8 cellular contexts compared by ENCODE assay signal in genomic region chr17:81329279-81329926, GRCh38. TPM values are rescaled to one million over a fixed set of nuclear protein-coding genes. Genes with fewer than 3 reads are reported as not detected.
DNase-seq lines count a peak whose midpoint lies in the region; TF ChIP-seq lines count a peak whose summit lies in the region.

No MANE protein-coding gene starts in this region.

- H4K20me1 ChIP-seq in hepatocyte (ENCODE audit: insufficient read depth, poor library complexity, severe bottlenecking) = no peaks in the 10 kb centered on the region

- H3K4me3 Mint-ChIP-seq in Caco-2 (ENCODE audit: unreplicated experiment) = peak overlapping the region; percentile 74
- H3K4me3 Mint-ChIP-seq in T-helper 2 cell treated with Interferon-gamma antibody and Interleukin-4, amounts not matched to agents 5 μg/mL and 100 μg/mL, for 36 hours = no peak overlapping the region

- H3K9me3 Mint-ChIP-seq in Caco-2 (ENCODE audit: unreplicated experiment) = no peaks in the 10 kb centered on the region
- H3K9me3 Mint-ChIP-seq in T-helper 2 cell treated with Interferon-gamma antibody and Interleukin-4, amounts not matched to agents 5 μg/mL and 100 μg/mL, for 36 hours = no peaks in the 10 kb centered on the region

- H3K4me1 ChIP-seq in Caco-2 (peaks cover 55% of the 10 kb centered on the region), hepatocyte (ENCODE audit: insufficient read depth) (peaks cover 48% of the 10 kb centered on the region)

- no peaks in the 10 kb centered on the region for H3K79me2 ChIP-seq in hepatocyte

- H2AFZ ChIP-seq in hepatocyte = no peak overlapping the region

- DNase-seq in Caco-2 (peak; percentile 98), MG63 (peak; percentile 99), hepatocyte (ENCODE audit: low spot score) (peak; percentile 95), DMS114 treated with DMSO at 0.1 percent for 48 hours (lab: John Stamatoyannopoulos, UW; ENCODE audit: unreplicated experiment) (no peak), activated gamma-delta T cell (lab: John Stamatoyannopoulos, UW) (no peak)
- no peak for DNase-seq in T-helper 2 cell treated with Interferon-gamma antibody and Interleukin-4, amounts not matched to agents 5 μg/mL and 100 μg/mL, for 36 hours (ENCODE audit: low spot score)

- H3K36me3 Mint-ChIP-seq in Caco-2 (ENCODE audit: insufficient read depth, unreplicated experiment) = peaks cover 13% of the 10 kb centered on the region
- H3K36me3 Mint-ChIP-seq in T-helper 2 cell treated with Interferon-gamma antibody and Interleukin-4, amounts not matched to agents 5 μg/mL and 100 μg/mL, for 36 hours (ENCODE audit: low read depth) = no peaks in the 10 kb centered on the region

- H3K27ac Mint-ChIP-seq in Caco-2 (ENCODE audit: unreplicated experiment) = peak overlapping the region; percentile 95
- H3K27ac Mint-ChIP-seq in T-helper 2 cell treated with Interferon-gamma antibody and Interleukin-4, amounts not matched to agents 5 μg/mL and 100 μg/mL, for 36 hours = no peak overlapping the region

- peak overlapping the region; percentile 29 for H3K4me3 ChIP-seq in Caco-2 (ENCODE audit: low read depth, low read length)
- 0 out of 2 replicates have a peak overlapping the region, but pooled peaks have one; percentile 6 for H3K4me3 ChIP-seq in MG63
- H3K4me3 ChIP-seq in hepatocyte = no peak overlapping the region
- no peak overlapping the region for H3K4me3 ChIP-seq in skin epidermis

- peak overlapping the region; percentile 34 for H3K27ac ChIP-seq in adipose tissue (ENCODE audit: low read depth, low read length)
- H3K27ac ChIP-seq in hepatocyte = peak overlapping the region; percentile 98
- peak overlapping the region in 20 of 21 experiments; percentile 6 to 85 (median 63) for H3K27ac ChIP-seq in skin epidermis

- H3K27me3 Mint-ChIP-seq in Caco-2 (ENCODE audit: insufficient read depth, unreplicated experiment) = no peaks in the 10 kb centered on the region
- H3K27me3 Mint-ChIP-seq in T-helper 2 cell treated with Interferon-gamma antibody and Interleukin-4, amounts not matched to agents 5 μg/mL and 100 μg/mL, for 36 hours (ENCODE audit: low read depth) = no peaks in the 10 kb centered on the region

- no peaks in the 10 kb centered on the region for H3K27me3 ChIP-seq in Caco-2 (replicated peaks; ENCODE audit: control insufficient read depth, insufficient read depth, low read length)
- no peaks in the 10 kb centered on the region for H3K27me3 ChIP-seq in MG63
- H3K27me3 ChIP-seq in hepatocyte = no peaks in the 10 kb centered on the region

- H3K36me3 ChIP-seq in Caco-2 (ENCODE audit: control insufficient read depth, insufficient read depth, low read length) (no peaks in the 10 kb centered on the region), MG63 (no peaks in the 10 kb centered on the region), hepatocyte (replicated peaks; ENCODE audit: insufficient read depth, low read depth) (no peaks in the 10 kb centered on the region)

- no TSS peak for BruUV-seq in Caco-2 (replicated peaks; lab: Mats Ljungman, UMichigan)

- TF ChIP-seq CTCF in Caco-2 (IDR thresholded peaks at IDR 0.05; ENCODE audit: insufficient read depth in 1 of 2, low read depth in 1 of 2, low read length in 1 of 2, severe bottlenecking in 1 of 2, unreplicated experiment in 1 of 2) (no peak), hepatocyte (IDR thresholded peaks at IDR 0.05; ENCODE audit: poor library complexity) (no peak)

- CTCF ChIA-PET in Caco-2 (lab: Charles Lee) = interaction anchor here (0.6 to 3.0 kb wide), 16 partner anchors 10 to 1990 kb away, joined by 3 to 49 read pairs (median 4); partner anchors contain the start of genes BAHCC1 and SLC38A10

- H3K4me1 Mint-ChIP-seq in Caco-2 (ENCODE audit: low read depth, unreplicated experiment) = peaks cover 27% of the 10 kb centered on the region
- H3K4me1 Mint-ChIP-seq in T-helper 2 cell treated with Interferon-gamma antibody and Interleukin-4, amounts not matched to agents 5 μg/mL and 100 μg/mL, for 36 hours (ENCODE audit: low read depth) = no peaks in the 10 kb centered on the region

- WGBS in adipose tissue, 3 donors = 32 to 69% (median 34%) methylated on average over 18 to 22 of the region's 22 CpGs
- 26% methylated on average over 20 of the region's 22 CpGs for WGBS in hepatocyte (ENCODE audit: low lambda C conversion rate, missing lambda C conversion rate)

- POLR2A ChIA-PET in Caco-2 (lab: Charles Lee) = interaction anchor here (0.9 to 1.9 kb wide), 6 partner anchors 10 to 90 kb away, joined by 3 to 22 read pairs (median 9); partner anchors contain the start of genes BAHCC1, NDUFAF8 and TEPSIN

- H3K4me2 ChIP-seq in hepatocyte = peak overlapping the region; percentile 73

- H3K9me2 ChIP-seq in hepatocyte (replicated peaks; ENCODE audit: insufficient read depth) = no peaks in the 10 kb centered on the region

- H3K9me3 ChIP-seq in Caco-2 (no peaks in the 10 kb centered on the region), MG63 (no peaks in the 10 kb centered on the region), hepatocyte (ENCODE audit: low read depth) (no peaks in the 10 kb centered on the region)

- intact Hi-C loops in Caco-2 (cut with micrococcal nuclease; ENCODE audit: unreplicated experiment) = loop anchor here (1.0 kb wide), 2 partner anchors 11 to 20 kb away; no protein-coding TSS in a partner anchor

RNA-seq across cellular contexts. Expression of gene SLC38A10, which starts 34.3 kb away (rescaled TPM):
- total RNA-seq in Caco-2 (2022) (131 and 137 TPM in 2 replicates), hepatocyte (71.3 and 91.4 TPM in 2 replicates)
- total RNA-seq in MG63 (2014; rRNA removed; shearing (Covaris generic); ENCODE audit: low replicate concordance) = 76.4 and 121 TPM in 2 replicates
- polyA plus RNA-seq in adipose tissue (100 to 1,000 TPM in 1 of 3 donors, 10 to 100 TPM in 2; 40.7 to 115 (median 80.2) TPM), hepatocyte (123 and 124 TPM in 2 replicates)

Comparison
In these comparisons a context has a peak if more than half of its experiments do, and no peak if none do; other contexts are left out.
1. DNase-seq: peak in Caco-2 (2 of 2), MG63 (single experiment) and hepatocyte (single experiment); none in DMS114 treated with DMSO at 0.1 percent for 48 hours (single experiment), activated gamma-delta T cell (single experiment) and T-helper 2 cell treated with Interferon-gamma antibody and Interleukin-4, amounts not matched to agents 5 μg/mL and 100 μg/mL, for 36 hours (single experiment).
2. H3K4me3 ChIP-seq: peak in Caco-2 (single experiment) and MG63 (single experiment); none in hepatocyte (single experiment) and skin epidermis (0 of 7).
3. H3K27ac ChIP-seq: peak in every context shown above with its lines; median percentile 98 in hepatocyte; 63 in skin epidermis; 34 in adipose tissue.